ENCODE assay signal across 1 cellular context in genomic region chr1:154222518-154222917, GRCh38.
TF ChIP-seq lines count a peak whose summit lies in the region.

No MANE protein-coding gene starts in this region.

TF ChIP-seq in GM12878, 131 proteins besides CTCF, POLR2A, EP300 and RAD21:
- TF ChIP-seq CBFB (IDR thresholded peaks at IDR 0.05; ENCODE audit: low read depth), result no peak
- no peak for TF ChIP-seq WRNIP1 (IDR thresholded peaks at IDR 0.05; ENCODE audit: borderline replicate concordance, low read depth, low read length)
- no peak for TF ChIP-seq CUX1 (IDR thresholded peaks at IDR 0.05; ENCODE audit: insufficient replicate concordance, low read depth, low read length)
- no peak for TF ChIP-seq SIX5 (IDR thresholded peaks at IDR 0.05; ENCODE audit: low read depth, low read length, severe bottlenecking)
- TF ChIP-seq CHD2 (IDR thresholded peaks at IDR 0.05; ENCODE audit: borderline replicate concordance, low read depth, low read length), result no peak
- TF ChIP-seq CBX5 (IDR thresholded peaks at IDR 0.05; ENCODE audit: low read depth), result no peak
- TF ChIP-seq ZNF622 (IDR thresholded peaks at IDR 0.05), result no peak
- no peak for TF ChIP-seq ZNF217 (IDR thresholded peaks at IDR 0.05)
- TF ChIP-seq SRF (IDR thresholded peaks at IDR 0.05; ENCODE audit: low read depth in 2 of 2, low read length in 2 of 2), result no peak
- TF ChIP-seq RFX5 (IDR thresholded peaks at IDR 0.05; ENCODE audit: low read depth, low read length), result no peak
- no peak for TF ChIP-seq REST (IDR thresholded peaks at IDR 0.05; ENCODE audit: low read depth, low read length)
- no peak for TF ChIP-seq USF1 (IDR thresholded peaks at IDR 0.05; ENCODE audit: borderline replicate concordance, extremely low read length, insufficient read depth, low read depth, low read length)
- no peak for TF ChIP-seq ZNF207 (IDR thresholded peaks at IDR 0.05; ENCODE audit: borderline replicate concordance)
- no peak for TF ChIP-seq SKIL (IDR thresholded peaks at IDR 0.05; ENCODE audit: low read depth, poor library complexity, severe bottlenecking)
